Comparison of ENCODE assay signal across 19 cellular contexts in genomic region chr4:92406488-92406887, GRCh38.
DNase-seq lines count a peak whose midpoint lies in the region; ATAC-seq, FAIRE-seq and TF ChIP-seq lines count a peak whose summit lies in the region.
"Had no signal": no experiment of that assay in that cellular context is flagged by ENCODE, and none has a peak within 500 bp of the region (broad histone marks: within the 10 kb centered on the region; RNA-seq: fewer than 3 reads in every experiment).

No MANE protein-coding gene starts in this region.

- H3K9ac ChIP-seq in H1 (replicated peaks in 1 of 4; ENCODE audit: extremely low read depth in 1 of 4, low read depth in 3 of 4, low read length in 3 of 4) (no peak overlapping the region), mesendoderm (ENCODE audit: low read length) (no peak overlapping the region)
- H3K9ac ChIP-seq: BLaER1 treated with 17β-estradiol and CSF1 and Interleukin-3, amounts not matched to agents 10 nM and 100 nM had no signal

- no peak overlapping the region for H4K8ac ChIP-seq in H1 (ENCODE audit: extremely low read depth, insufficient read depth, low read length)
- no peak overlapping the region for H4K8ac ChIP-seq in mesendoderm (ENCODE audit: low read depth, low read length)

- H3K18ac ChIP-seq in H1 (ENCODE audit: extremely low read depth, low read length) (no peak overlapping the region), mesendoderm (ENCODE audit: low read length) (no peak overlapping the region)

- no peak overlapping the region for H3K4me3 Mint-ChIP-seq in GM23338
- H3K4me3 Mint-ChIP-seq: B cell; CD8-positive, alpha-beta T cell had no signal

- no peaks in the 10 kb centered on the region for H3K9me3 ChIP-seq in H1 (ENCODE audit: insufficient read depth in 2 of 2, low read depth in 1 of 2, low read length in 1 of 2)
- H3K9me3 ChIP-seq: BLaER1 treated with 17β-estradiol and CSF1 and Interleukin-3, amounts not matched to agents 10 nM and 100 nM had no signal

- H2BK5ac ChIP-seq in H1 (ENCODE audit: low read depth, low read length) (no peak overlapping the region), mesendoderm (ENCODE audit: low read length) (no peak overlapping the region)

- H3K4me3 ChIP-seq in GM23338 (no peak overlapping the region), H1 (ENCODE audit: extremely low read depth in 1 of 4, insufficient read depth in 2 of 4, low read depth in 3 of 4, low read length in 4 of 4) (no peak overlapping the region), mesendoderm (ENCODE audit: low read length) (no peak overlapping the region), lower leg skin (ENCODE audit: low read depth, poor library complexity, severe bottlenecking) (no peak overlapping the region), H7 (ENCODE audit: insufficient read depth, low read depth, low read length) (no peak overlapping the region)
- H3K4me3 ChIP-seq: BLaER1 treated with 17β-estradiol and CSF1 and Interleukin-3, amounts not matched to agents 10 nM and 100 nM; K562 had no signal

- no peaks in the 10 kb centered on the region; the same call in 2 of the 3 replicates for H3K36me3 Mint-ChIP-seq in GM23338 (ENCODE audit: low read depth)
- H3K36me3 Mint-ChIP-seq: CD8-positive, alpha-beta T cell had no signal

- TF ChIP-seq CTCF in GM23338 (conservative IDR thresholded peaks at IDR 0.05; ENCODE audit: low read depth in 2 of 2): peak; percentile 30 to 66; a peak in 2 of 4 replicates
- TF ChIP-seq CTCF in H1 (IDR thresholded peaks at IDR 0.05; ENCODE audit: control extremely low read depth in 1 of 3, insufficient read depth in 1 of 3, low read depth in 1 of 3, low read length in 3 of 3): peak in 1 of 3 experiments; percentile 27; a peak in 1 of 4 replicates
- no peak for TF ChIP-seq CTCF in lower leg skin (IDR thresholded peaks at IDR 0.05)

- H4K5ac ChIP-seq in H1 (ENCODE audit: insufficient read length, low read depth, low read length) (no peak overlapping the region), mesendoderm (ENCODE audit: low read length) (no peak overlapping the region)

- no peak overlapping the region for H2BK20ac ChIP-seq in H1 (ENCODE audit: low read length)

- intact Hi-C loops in lower leg skin (cut with DNase I; ENCODE audit: low total_unique reads): no loop called here

- DNase-seq in GM23338 (ENCODE audit: low spot score): no peak
- peak; percentile 23 for DNase-seq in HT-29 (ENCODE audit: low spot score)
- DNase-seq in H1 (ENCODE audit: low read depth in 1 of 2, low spot score in 2 of 2): no peak
- no peak for DNase-seq in mesendoderm
- no peak for DNase-seq in lower leg skin (ENCODE audit: low spot score in 2 of 2)
- no peak for DNase-seq in H7
- DNase-seq: 8988T; Calu3; CD8-positive, alpha-beta T cell; DMS79 treated with DMSO at 0.1 percent for 48 hours; GF-D8; IMR-90 had no signal

- H3K79me1 ChIP-seq in H1 (ENCODE audit: low read depth, low read length) (no peaks in the 10 kb centered on the region), mesendoderm (ENCODE audit: low read length) (no peaks in the 10 kb centered on the region)

- H3K4me1 ChIP-seq in GM23338 (ENCODE audit: insufficient read depth) (peaks cover 35% of the 10 kb centered on the region), H1 (replicated peaks in 1 of 4; ENCODE audit: control insufficient read depth in 3 of 4, insufficient read depth in 4 of 4, low read length in 3 of 4) (peaks cover 0 to 3% (median 0%) of the 10 kb centered on the region in 4 experiments; a peak in 1 of 7 replicates), mesendoderm (ENCODE audit: control insufficient read depth, low read depth, low read length) (no peaks in the 10 kb centered on the region)
- H3K4me1 ChIP-seq: BLaER1 treated with 17β-estradiol and CSF1 and Interleukin-3, amounts not matched to agents 10 nM and 100 nM had no signal

- H2AK5ac ChIP-seq in H1 (ENCODE audit: low read depth, low read length): no peak overlapping the region
- no peak overlapping the region for H2AK5ac ChIP-seq in mesendoderm (ENCODE audit: low read length)

- no peaks in the 10 kb centered on the region for H3K23me2 ChIP-seq in H1 (ENCODE audit: low read depth, low read length)

- ATAC-seq in GM23338 (peak; percentile 75), HG03039 (IDR thresholded peaks at IDR 0.05; ENCODE audit: unreplicated experiment) (no peak), HG03280 (IDR thresholded peaks at IDR 0.05; ENCODE audit: unreplicated experiment) (no peak)
- ATAC-seq: CD8-positive, alpha-beta T cell; K562 had no signal

- POLR2A ChIA-PET in H1 (lab: Charles Lee; ENCODE audit: partially characterized antibody): no interaction called here

- CTCF ChIA-PET in H1 (lab: Charles Lee; ENCODE audit: partially characterized antibody): no interaction called here

- H3K36me3 ChIP-seq in GM23338 (ENCODE audit: insufficient read depth): no peaks in the 10 kb centered on the region
- H3K36me3 ChIP-seq in H1 (ENCODE audit: control insufficient read depth in 2 of 4, insufficient read depth in 4 of 4, low read length in 3 of 4): no peaks in the 10 kb centered on the region; a peak in 1 of 8 replicates
- no peaks in the 10 kb centered on the region for H3K36me3 ChIP-seq in mesendoderm (ENCODE audit: control insufficient read depth, insufficient read depth, low read length)
- H3K36me3 ChIP-seq in H7 (replicated peaks; ENCODE audit: control insufficient read depth, insufficient read depth, low read length): no peaks in the 10 kb centered on the region
- H3K36me3 ChIP-seq: BLaER1 treated with 17β-estradiol and CSF1 and Interleukin-3, amounts not matched to agents 10 nM and 100 nM had no signal

- peaks cover 40% of the 10 kb centered on the region for H3K79me2 ChIP-seq in GM23338 (replicated peaks; ENCODE audit: insufficient read depth)
- peaks cover 0 to 17% of the 10 kb centered on the region in 2 experiments; a peak in 2 of 4 replicates for H3K79me2 ChIP-seq in H1 (ENCODE audit: control insufficient read depth in 1 of 2, insufficient read depth in 2 of 2, low read length in 2 of 2)
- no peaks in the 10 kb centered on the region for H3K79me2 ChIP-seq in mesendoderm (ENCODE audit: control insufficient read depth, insufficient read depth, low read length)

- no peaks in the 10 kb centered on the region for H4K20me1 ChIP-seq in GM23338 (replicated peaks; ENCODE audit: insufficient read depth)
- no peaks in the 10 kb centered on the region for H4K20me1 ChIP-seq in H1 (replicated peaks in 1 of 2; ENCODE audit: control insufficient read depth in 1 of 2, insufficient read depth in 2 of 2, low read length in 2 of 2)
- H4K20me1 ChIP-seq: BLaER1 treated with 17β-estradiol and CSF1 and Interleukin-3, amounts not matched to agents 10 nM and 100 nM had no signal

- no peak overlapping the region for H2BK15ac ChIP-seq in H1 (ENCODE audit: low read length)
- peak overlapping the region; percentile 57 for H2BK15ac ChIP-seq in mesendoderm (replicated peaks; ENCODE audit: low read depth)

- H3K27me3 Mint-ChIP-seq in GM23338 (ENCODE audit: insufficient read depth, low read depth, poor library complexity): peaks cover 3% of the 10 kb centered on the region
- H3K27me3 Mint-ChIP-seq: B cell had no signal

- H3K4me2 ChIP-seq in GM23338: no peak overlapping the region
- no peak overlapping the region for H3K4me2 ChIP-seq in H1 (ENCODE audit: insufficient read depth in 1 of 2, low read depth in 2 of 2, low read length in 2 of 2)
- H3K4me2 ChIP-seq in mesendoderm (ENCODE audit: low read length): no peak overlapping the region
- H3K4me2 ChIP-seq: BLaER1 treated with 17β-estradiol and CSF1 and Interleukin-3, amounts not matched to agents 10 nM and 100 nM had no signal

- no peak for FAIRE-seq in H1 (lab: Jason Lieb, UNC)
- FAIRE-seq: HTR-8/SVneo, K562 had no signal

- H3K27ac ChIP-seq in GM23338 (ENCODE audit: low read depth): no peak overlapping the region
- no peak overlapping the region for H3K27ac ChIP-seq in H1 (ENCODE audit: low read depth, low read length)
- H3K27ac ChIP-seq in mesendoderm (ENCODE audit: low read depth, low read length): no peak overlapping the region
- H3K27ac ChIP-seq: BLaER1 treated with 17β-estradiol and CSF1 and Interleukin-3, amounts not matched to agents 10 nM and 100 nM; HL-60 had no signal

- no peaks in the 10 kb centered on the region for H3F3A ChIP-seq in GM23338 (replicated peaks; ENCODE audit: low read depth)

- H3K56ac ChIP-seq in H1 (replicated peaks; ENCODE audit: insufficient read length, low read depth, low read length) (no peak overlapping the region), mesendoderm (ENCODE audit: low read length) (no peak overlapping the region)

- no peak for TF ChIP-seq EP300 in H1 (IDR thresholded peaks at IDR 0.05; ENCODE audit: borderline replicate concordance in 1 of 2, low read depth in 2 of 2, low read length in 2 of 2)

- TF ChIP-seq POLR2A in H1 (IDR thresholded peaks at IDR 0.05; ENCODE audit: control extremely low read depth in 1 of 2, low read depth in 2 of 2, low read length in 2 of 2) (no peak), lower leg skin (IDR thresholded peaks at IDR 0.05) (no peak)

- no peak overlapping the region for H3K23ac ChIP-seq in H1 (ENCODE audit: insufficient read length)
- no peak overlapping the region for H3K23ac ChIP-seq in mesendoderm (ENCODE audit: low read length)

- H2AFZ ChIP-seq in GM23338: no peak overlapping the region
- H2AFZ ChIP-seq in H1 (ENCODE audit: low read length): no peak overlapping the region

- H2BK12ac ChIP-seq in H1 (ENCODE audit: low read depth, low read length): no peak overlapping the region

- WGBS in H1 (ENCODE audit: extremely low coverage in 1 of 2, insufficient coverage in 1 of 2, insufficient read length in 1 of 2, insufficient replicate concordance in 2 of 2, low coverage in 1 of 2, low lambda C conversion rate in 2 of 2, missing lambda C conversion rate in 1 of 2), 2 experiments: 94% methylated on average over 1 of the region's 1 CpG; no CpG with 5 or more reads in 1 of the 2 experiments
- WGBS in mesendoderm (ENCODE audit: extremely low coverage, insufficient coverage, low lambda C conversion rate): no CpG with 5 or more reads among the region's 1 CpG
- whole genome bisulfite sequencing in lower leg skin, 2 donors: 93 to 100% methylated on average over 1 of the region's 1 CpG

- H3K9me2 ChIP-seq in GM23338 (ENCODE audit: insufficient read depth): peaks cover 4% of the 10 kb centered on the region; the same call in 1 of the 2 replicates

- H3K27me3 ChIP-seq in GM23338 (ENCODE audit: insufficient read depth): no peaks in the 10 kb centered on the region
- H3K27me3 ChIP-seq in H1 (replicated peaks in 1 of 4; ENCODE audit: control insufficient read depth in 3 of 4, extremely low read depth in 1 of 4, insufficient read depth in 3 of 4, low read length in 3 of 4): peaks cover 0 to 1% (median 0%) of the 10 kb centered on the region in 4 experiments; a peak in 1 of 7 replicates
- no peaks in the 10 kb centered on the region for H3K27me3 ChIP-seq in mesendoderm (ENCODE audit: insufficient read depth, low read length, poor library complexity)
- no peaks in the 10 kb centered on the region for H3K27me3 ChIP-seq in H7 (ENCODE audit: control insufficient read depth, insufficient read depth, low read length)
- H3K27me3 ChIP-seq: BLaER1 treated with 17β-estradiol and CSF1 and Interleukin-3, amounts not matched to agents 10 nM and 100 nM had no signal

- no peaks in the 10 kb centered on the region; the same call in 2 of the 3 replicates for H3K9me3 Mint-ChIP-seq in GM23338

- H4K91ac ChIP-seq in H1 (replicated peaks; ENCODE audit: insufficient read length, low read length): no peak overlapping the region

- H3K27ac Mint-ChIP-seq in GM23338: no peak overlapping the region
- H3K27ac Mint-ChIP-seq: B cell; CD8-positive, alpha-beta T cell had no signal

- peak; percentile 36 to 56 for TF ChIP-seq RAD21 in H1 (IDR thresholded peaks at IDR 0.05 in 1 of 2, conservative IDR thresholded peaks at IDR 0.05 in 1 of 2; ENCODE audit: low read depth in 2 of 2, low read length in 2 of 2)

- H3K4me1 Mint-ChIP-seq in GM23338: peaks cover 32% of the 10 kb centered on the region
- H3K4me1 Mint-ChIP-seq: B cell had no signal

- no peak overlapping the region for H3K14ac ChIP-seq in H1 (ENCODE audit: insufficient read length)

- H3K4ac ChIP-seq in H1 (replicated peaks; ENCODE audit: insufficient read length, low read depth, low read length) (no peak overlapping the region), mesendoderm (ENCODE audit: low read depth, low read length) (no peak overlapping the region)

- H2BK120ac ChIP-seq in H1 (replicated peaks; ENCODE audit: low read depth, low read length): no peak overlapping the region
- no peak overlapping the region for H2BK120ac ChIP-seq in mesendoderm (ENCODE audit: low read depth, low read length)

Comparison
In these comparisons a context has a peak if more than half of its experiments do, and no peak if none do; other contexts are left out.
1. CTCF ChIP-seq: peak in GM23338 (2 of 2); none in lower leg skin (0 of 3).